22 cellular contexts compared by ENCODE assay signal in the genomic region with DNA sequence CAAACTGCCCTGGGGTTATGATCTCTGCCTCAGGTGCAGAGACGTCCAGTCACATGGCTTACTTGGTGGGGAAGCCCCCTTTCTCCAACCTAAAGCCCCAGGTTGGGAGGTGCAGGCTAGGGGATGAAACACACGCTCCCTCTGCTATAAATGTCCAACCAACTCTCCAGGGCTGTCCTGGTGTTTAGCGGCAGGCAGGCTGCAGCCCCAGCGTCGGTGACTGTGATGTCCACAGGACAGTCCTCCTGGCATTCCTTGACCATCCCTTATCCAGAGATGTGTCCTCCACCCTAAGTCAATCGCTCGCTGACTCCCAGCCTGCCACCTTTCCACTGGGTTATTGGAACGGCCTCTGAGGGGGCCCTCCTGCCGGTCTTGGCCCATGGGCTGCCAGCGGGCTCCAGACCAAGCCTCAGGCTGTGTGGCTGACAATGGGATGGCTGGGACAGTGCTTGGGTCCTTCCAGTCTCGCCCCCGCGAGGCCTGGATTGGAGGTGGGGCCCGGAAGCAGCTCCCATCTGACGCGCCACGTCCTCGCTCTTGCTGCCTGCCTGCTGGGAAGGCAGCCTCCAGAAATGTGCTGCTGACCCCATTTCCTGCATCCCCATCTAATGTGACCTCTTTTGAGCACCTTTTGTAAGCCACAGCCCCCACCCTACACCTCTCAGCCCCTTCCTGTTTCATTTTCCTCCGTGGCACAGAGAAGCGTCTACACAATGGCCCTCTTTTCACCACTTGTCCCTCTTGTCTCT.
DNase-seq lines count a peak whose midpoint lies in the region; ATAC-seq and TF ChIP-seq lines count a peak whose summit lies in the region.
"Had no signal": no experiment of that assay in that cellular context is flagged by ENCODE, and none has a peak within 500 bp of the region (broad histone marks: within the 10 kb centered on the region; RNA-seq: fewer than 3 reads in every experiment).

No MANE protein-coding gene starts in this region.

- H3K27me3 ChIP-seq in RWPE2 (ENCODE audit: insufficient read depth, poor library complexity, severe bottlenecking) = peaks cover 55% of the 10 kb centered on the region
- peaks cover 63% of the 10 kb centered on the region for H3K27me3 ChIP-seq in suprapubic skin

- DNase-seq in activated naive CD4-positive, alpha-beta T cell treated with anti-CD3 and anti-CD28 coated beads, Interleukin-2, amount 50 U/mL, for 16 hours = peak; percentile 5
- DNase-seq in activated naive CD4-positive, alpha-beta T cell treated with anti-CD3 and anti-CD28 coated beads for 36 hours = no peak
- DNase-seq in RWPE2 (ENCODE audit: low spot score) = peak; percentile 45
- peak in 2 of 3 donors; percentile 12 to 36 for DNase-seq in mucosa of descending colon
- peak; percentile 24 to 74 for DNase-seq in suprapubic skin (ENCODE audit: low spot score in 2 of 2)
- no peak for DNase-seq in NK-92 treated with Interleukin-12 subunit alpha and Interleukin-12 subunit beta, amount 100 ng/mL, for 24 hours (lab: John Stamatoyannopoulos, UW)
- DNase-seq in DMS 273 treated with DMSO at 0.1 percent for 48 hours (lab: John Stamatoyannopoulos, UW) = no peak
- DNase-seq: AML-193; Caco-2; CD4-positive, alpha-beta T cell; DMS153; GDM1; KG1; MV-4-11; NCI-H1694 treated with DMSO at 0.1 percent for 48 hours; NCI-H2227 treated with DMSO at 0.1 percent for 48 hours; NCI-H510A treated with DMSO at 0.1 percent for 48 hours; NCI-H774; SIG-M5 had no signal

- peaks cover 12% of the 10 kb centered on the region for H3K27me3 Mint-ChIP-seq in activated naive CD4-positive, alpha-beta T cell treated with anti-CD3 and anti-CD28 coated beads for 36 hours (ENCODE audit: low read depth)

- no peaks in the 10 kb centered on the region for H3K9me3 Mint-ChIP-seq in activated naive CD4-positive, alpha-beta T cell treated with anti-CD3 and anti-CD28 coated beads for 36 hours
- H3K9me3 Mint-ChIP-seq: CD4-positive, alpha-beta T cell had no signal

- no peaks in the 10 kb centered on the region for H3K4me1 Mint-ChIP-seq in activated naive CD4-positive, alpha-beta T cell treated with anti-CD3 and anti-CD28 coated beads for 36 hours (ENCODE audit: low read depth)

- intact Hi-C loops in activated naive CD4-positive, alpha-beta T cell treated with anti-CD3 and anti-CD28 coated beads for 36 hours (cut with micrococcal nuclease) = no loop called here
- intact Hi-C loops in mucosa of descending colon (cut with DNase I, micrococcal nuclease) = no loop called here

- H3K4me3 ChIP-seq in RWPE2 (ENCODE audit: severe bottlenecking) (no peak overlapping the region), mucosa of descending colon (no peak overlapping the region), suprapubic skin (no peak overlapping the region)

- no peaks in the 10 kb centered on the region for H3K36me3 Mint-ChIP-seq in activated naive CD4-positive, alpha-beta T cell treated with anti-CD3 and anti-CD28 coated beads for 36 hours (ENCODE audit: low read depth)

- H3K27ac ChIP-seq in RWPE2 (ENCODE audit: poor library complexity, severe bottlenecking) = no peak overlapping the region
- no peak overlapping the region for H3K27ac ChIP-seq in suprapubic skin
- H3K27ac ChIP-seq: 22Rv1 had no signal

- no peak overlapping the region for H3K27ac Mint-ChIP-seq in activated naive CD4-positive, alpha-beta T cell treated with anti-CD3 and anti-CD28 coated beads for 36 hours
- H3K27ac Mint-ChIP-seq: CD4-positive, alpha-beta T cell had no signal

- H3K4me1 ChIP-seq in RWPE2 (ENCODE audit: insufficient read depth, poor library complexity, severe bottlenecking) (no peaks in the 10 kb centered on the region), mucosa of descending colon (ENCODE audit: low read depth) (no peaks in the 10 kb centered on the region), suprapubic skin (peaks cover 8% of the 10 kb centered on the region)
- H3K4me1 ChIP-seq: Caco-2 had no signal

- CTCF ChIA-PET in activated naive CD4-positive, alpha-beta T cell treated with anti-CD3 and anti-CD28 coated beads for 36 hours (lab: Charles Lee) = no interaction called here

- H3K36me3 ChIP-seq in RWPE2 (ENCODE audit: low read depth) (no peaks in the 10 kb centered on the region), mucosa of descending colon (ENCODE audit: low read depth) (no peaks in the 10 kb centered on the region), suprapubic skin (no peaks in the 10 kb centered on the region)

- no peak overlapping the region for H3K4me3 Mint-ChIP-seq in activated naive CD4-positive, alpha-beta T cell treated with anti-CD3 and anti-CD28 coated beads for 36 hours
- H3K4me3 Mint-ChIP-seq: CD4-positive, alpha-beta T cell had no signal

- no peak for ATAC-seq in RWPE2 (ENCODE audit: low read depth)
- no peak for ATAC-seq in mucosa of descending colon
- no peak for ATAC-seq in HG03432 (IDR thresholded peaks at IDR 0.05; ENCODE audit: unreplicated experiment)
- ATAC-seq: HCT116 had no signal

- WGBS in suprapubic skin = 85% methylated on average over 18 of the region's 20 CpGs

- no peak for TF ChIP-seq EP300 in suprapubic skin (IDR thresholded peaks at IDR 0.05)

- TF ChIP-seq POLR2A in suprapubic skin (IDR thresholded peaks at IDR 0.05) = no peak

- H3K9me3 ChIP-seq in RWPE2 (ENCODE audit: severe bottlenecking) (no peaks in the 10 kb centered on the region), mucosa of descending colon (no peaks in the 10 kb centered on the region), suprapubic skin (no peaks in the 10 kb centered on the region)
- H3K9me3 ChIP-seq: Caco-2 had no signal

- no peak for TF ChIP-seq CTCF in RWPE2 (IDR thresholded peaks at IDR 0.05; ENCODE audit: poor library complexity, severe bottlenecking)
- TF ChIP-seq CTCF in mucosa of descending colon (IDR thresholded peaks at IDR 0.05) = no peak
- no peak for TF ChIP-seq CTCF in suprapubic skin (IDR thresholded peaks at IDR 0.05)

Comparison
In these comparisons a context has a peak if more than half of its experiments do, and no peak if none do; other contexts are left out.
1. DNase-seq: peak in activated naive CD4-positive, alpha-beta T cell treated with anti-CD3 and anti-CD28 coated beads, Interleukin-2, amount 50 U/mL, for 16 hours (single experiment), RWPE2 (single experiment), mucosa of descending colon (2 of 3) and suprapubic skin (2 of 2); none in activated naive CD4-positive, alpha-beta T cell treated with anti-CD3 and anti-CD28 coated beads for 36 hours (single experiment), NK-92 treated with Interleukin-12 subunit alpha and Interleukin-12 subunit beta, amount 100 ng/mL, for 24 hours (single experiment) and DMS 273 treated with DMSO at 0.1 percent for 48 hours (single experiment).